8 cellular contexts compared by ENCODE assay signal in genomic region chr4:174318829-174319764, GRCh38. TPM values are rescaled to one million over a fixed set of nuclear protein-coding genes. Genes with fewer than 3 reads are reported as not detected.
DNase-seq lines count a peak whose midpoint lies in the region; ATAC-seq, FAIRE-seq and TF ChIP-seq lines count a peak whose summit lies in the region.

No MANE protein-coding gene starts in this region.

- H3K9me3 ChIP-seq in BE2C (no peaks in the 10 kb centered on the region), neutrophil (no peaks in the 10 kb centered on the region), aorta (ENCODE audit: control insufficient read depth, low read length) (no peaks in the 10 kb centered on the region)

- FAIRE-seq in GM18507 (lab: Jason Lieb, UNC): peak; percentile 67

- H3K27ac ChIP-seq in neutrophil: no peak overlapping the region
- no peak overlapping the region for H3K27ac ChIP-seq in aorta (ENCODE audit: low read depth in 1 of 2, low read length in 2 of 2)

- H3K36me3 ChIP-seq in BE2C (peaks cover 81% of the 10 kb centered on the region), neutrophil (peaks cover 36% of the 10 kb centered on the region), aorta (ENCODE audit: control insufficient read depth in 1 of 2, insufficient read depth in 2 of 2, low read length in 1 of 2) (no peaks in the 10 kb centered on the region)

- H3K4me3 ChIP-seq in BE2C (ENCODE audit: low read depth, low read length) (no peak overlapping the region), neutrophil (ENCODE audit: low read depth in 1 of 2, low read length in 1 of 2) (no peak overlapping the region), aorta (ENCODE audit: low read length in 2 of 2) (no peak overlapping the region)

- peak; percentile 67 for TF ChIP-seq CTCF in BE2C (IDR thresholded peaks at IDR 0.05; ENCODE audit: low read depth, low read length)
- TF ChIP-seq CTCF in neutrophil (IDR thresholded peaks at IDR 0.05): peak; percentile 22

- no peak for DNase-seq in BE2C
- DNase-seq in GM18507 (ENCODE audit: extremely low spot score, insufficient read length, low read depth): no peak
- peak; percentile 13 for DNase-seq in NCI-H2171 treated with DMSO at 0.1 percent for 48 hours (lab: John Stamatoyannopoulos, UW)
- DNase-seq in dermis microvascular lymphatic vessel endothelial cell (ENCODE audit: low read depth in 2 of 2): peak; percentile 36 to 47
- no peak for DNase-seq in aorta

- WGBS in aorta, 2 donors: 51 to 63% methylated on average over 8 of the region's 8 CpGs

- intact Hi-C loops in aorta (cut with DNase I): loop anchor here in 1 of 2 donors (5.0 kb wide), 1 partner anchor 102 kb away; no protein-coding TSS in a partner anchor

- H3K4me1 ChIP-seq in BE2C (peaks cover 28% of the 10 kb centered on the region), neutrophil (ENCODE audit: control insufficient read depth in 1 of 2, insufficient read depth in 1 of 2, low read depth in 1 of 2, low read length in 1 of 2) (no peaks in the 10 kb centered on the region), aorta (ENCODE audit: control insufficient read depth in 1 of 2, insufficient read depth in 2 of 2, low read length in 2 of 2) (no peaks in the 10 kb centered on the region)

- ATAC-seq in GM18520 (IDR thresholded peaks at IDR 0.05; ENCODE audit: unreplicated experiment): no peak
- ATAC-seq in HG02759 (IDR thresholded peaks at IDR 0.05; ENCODE audit: unreplicated experiment): no peak
- no peak for ATAC-seq in aorta (ENCODE audit: low FRiP score)

- H3K27me3 ChIP-seq in BE2C (no peaks in the 10 kb centered on the region), neutrophil (no peaks in the 10 kb centered on the region), aorta (ENCODE audit: control insufficient read depth in 1 of 2, insufficient read depth in 2 of 2, low read length in 1 of 2) (no peaks in the 10 kb centered on the region)

RNA-seq across cellular contexts. Expression of gene CEP44, which starts 35.4 kb away (rescaled TPM):
- polyA plus RNA-seq in BE2C (2012; ENCODE audit: insufficient read depth, insufficient read length, low read depth): 30.6 TPM
- total RNA-seq in dermis microvascular lymphatic vessel endothelial cell (7.7 and 10.7 TPM in 2 replicates), aorta (10 to 100 TPM; 12.7 to 19.0 TPM)
- polyA plus RNA-seq in aorta: 10 to 100 TPM in 1 of 2 donors, 1 to 10 TPM in 1; 2.4 to 11.3 TPM

RNA-seq across cellular contexts. Expression of gene FBXO8, which starts 35.6 kb away (rescaled TPM):
- polyA plus RNA-seq in BE2C (2012; ENCODE audit: insufficient read depth, insufficient read length, low read depth): 84.5 TPM
- total RNA-seq in dermis microvascular lymphatic vessel endothelial cell (24.3 and 29.7 TPM in 2 replicates), aorta (10 to 100 TPM; 24.1 to 27.3 TPM)
- 10 to 100 TPM; 23.0 to 27.4 TPM for polyA plus RNA-seq in aorta

Comparison
In these comparisons a context has a peak if more than half of its experiments do, and no peak if none do; other contexts are left out.
1. DNase-seq: peak in NCI-H2171 treated with DMSO at 0.1 percent for 48 hours (single experiment) and dermis microvascular lymphatic vessel endothelial cell (2 of 2); none in BE2C (single experiment), GM18507 (single experiment) and aorta (0 of 2).